In genomic region chr4:138910201-138910913, GRCh38 we compare ENCODE assay signal across 8 cellular contexts.
DNase-seq lines count a peak whose midpoint lies in the region; ATAC-seq, FAIRE-seq and TF ChIP-seq lines count a peak whose summit lies in the region.

No MANE protein-coding gene starts in this region.

- H3K9me3 ChIP-seq in BE2C (no peaks in the 10 kb centered on the region), mucosa of descending colon (no peaks in the 10 kb centered on the region), testis (no peaks in the 10 kb centered on the region)

- H3K27me3 ChIP-seq in BE2C (no peaks in the 10 kb centered on the region), brain microvascular endothelial cell (replicated peaks) (no peaks in the 10 kb centered on the region), testis (no peaks in the 10 kb centered on the region)

- TF ChIP-seq CTCF in BE2C (IDR thresholded peaks at IDR 0.05; ENCODE audit: low read depth, low read length) = no peak
- TF ChIP-seq CTCF in brain microvascular endothelial cell (IDR thresholded peaks at IDR 0.05; ENCODE audit: low read depth, low read length, missing control alignments) = no peak
- TF ChIP-seq CTCF in mucosa of descending colon (IDR thresholded peaks at IDR 0.05) = no peak
- no peak for TF ChIP-seq CTCF in testis (IDR thresholded peaks at IDR 0.05)

- DNase-seq in BE2C (peak; percentile 60), NCI-H1930 (lab: John Stamatoyannopoulos, UW) (peak; percentile 87 to 93), brain microvascular endothelial cell (peak; percentile 36), mucosa of descending colon (peak in 1 of 3 donors; percentile 17), NCI-H1694 treated with DMSO at 0.1 percent for 48 hours (lab: John Stamatoyannopoulos, UW) (no peak), frontal cortex (ENCODE audit: low spot score in 2 of 2) (no peak), testis (no peak)
- no peak for DNase-seq in activated CD8-positive, alpha-beta memory T cell treated with anti-CD3 and anti-CD28 coated beads for 24 hours

- peak overlapping the region; percentile 45 for H3K4me3 ChIP-seq in BE2C (ENCODE audit: low read depth, low read length)
- H3K4me3 ChIP-seq in brain microvascular endothelial cell (ENCODE audit: low read depth, low read length) = no peak overlapping the region
- no peak overlapping the region for H3K4me3 ChIP-seq in mucosa of descending colon
- no peak overlapping the region for H3K4me3 ChIP-seq in testis

- peaks cover 27% of the 10 kb centered on the region for H3K4me1 ChIP-seq in BE2C
- H3K4me1 ChIP-seq in mucosa of descending colon (ENCODE audit: low read depth) = peaks cover 28% of the 10 kb centered on the region
- H3K4me1 ChIP-seq in testis = no peaks in the 10 kb centered on the region

- in situ Hi-C loops in brain microvascular endothelial cell (cut with HindIII; ENCODE audit: low pct_ligation_motif_present, low sequenced_read_pairs) = no loop called here

- no peak for TF ChIP-seq POLR2A in testis (IDR thresholded peaks at IDR 0.05)

- ATAC-seq in mucosa of descending colon = peak; percentile 11

- H3K36me3 ChIP-seq in BE2C = no peaks in the 10 kb centered on the region
- no peaks in the 10 kb centered on the region for H3K36me3 ChIP-seq in brain microvascular endothelial cell (replicated peaks)
- H3K36me3 ChIP-seq in mucosa of descending colon (ENCODE audit: low read depth) = no peaks in the 10 kb centered on the region
- H3K36me3 ChIP-seq in testis (ENCODE audit: low read depth, missing control alignments) = no peaks in the 10 kb centered on the region

- FAIRE-seq in frontal cortex (lab: Jason Lieb, UNC) = no peak

- intact Hi-C loops in mucosa of descending colon (cut with DNase I, micrococcal nuclease) (no loop called here), testis (cut with DNase I; ENCODE audit: low total_unique reads) (no loop called here)

- WGBS in testis, 2 donors = 67 to 70% methylated on average over 6 of the region's 6 CpGs

- H3K27ac ChIP-seq in brain microvascular endothelial cell (peak overlapping the region; percentile 49), testis (no peak overlapping the region)

Comparison
In these comparisons a context has a peak if more than half of its experiments do, and no peak if none do; other contexts are left out.
1. DNase-seq: peak in BE2C (single experiment), NCI-H1930 (2 of 2) and brain microvascular endothelial cell (single experiment); none in NCI-H1694 treated with DMSO at 0.1 percent for 48 hours (single experiment), activated CD8-positive, alpha-beta memory T cell treated with anti-CD3 and anti-CD28 coated beads for 24 hours (single experiment), frontal cortex (0 of 2) and testis (single experiment).